ENCODE assay signal across 8 cellular contexts in the genomic region with DNA sequence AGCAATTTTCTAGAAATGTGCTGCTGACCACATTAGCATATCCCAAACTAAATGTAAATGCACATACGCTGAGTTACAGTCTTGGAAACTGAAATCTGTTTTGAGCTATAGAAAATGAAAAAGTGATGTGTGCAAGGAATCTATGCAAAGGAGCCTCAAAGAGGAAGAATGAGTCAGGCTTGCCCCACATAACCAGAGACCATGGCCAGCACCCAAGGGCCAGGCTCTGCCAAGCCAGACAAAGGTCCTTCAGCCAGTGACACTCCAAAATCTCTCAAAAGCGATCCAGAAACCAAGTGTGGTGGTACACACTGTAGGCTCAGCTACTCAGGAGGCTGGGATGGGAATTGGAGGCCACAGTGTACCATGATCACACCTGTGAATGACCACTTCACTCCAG.
DNase-seq lines count a peak whose midpoint lies in the region; ATAC-seq, FAIRE-seq and TF ChIP-seq lines count a peak whose summit lies in the region.

No MANE protein-coding gene starts in this region.

- peak in 3 of 4 donors; percentile 53 to 85 (median 81) for ATAC-seq in pancreas

- in situ Hi-C loops in brain microvascular endothelial cell (cut with HindIII; ENCODE audit: low pct_ligation_motif_present, low sequenced_read_pairs), result no loop called here
- in situ Hi-C loops in KBM-7 (cut with MboI; ENCODE audit: low pct_unique_long_range_greater_than_20kb, low sequenced_read_pairs), result no loop called here

- H3K4me1 ChIP-seq in pancreas, result peaks cover 0 to 8% (median 0%) of the 10 kb centered on the region in 3 donors

- peak; percentile 59 for DNase-seq in HCEC 1CT
- DNase-seq in NB4 (ENCODE audit: low read depth), result peak; percentile 77
- DNase-seq in brain microvascular endothelial cell, result peak; percentile 43
- DNase-seq in pancreas, result no peak
- no peak for DNase-seq in stimulated activated CD4-positive, alpha-beta T cell treated with anti-CD3 and anti-CD28 coated beads, Interleukin-12 subunit alpha, Interleukin-12 subunit beta, amount 100 ng/mL, for 4 hours
- DNase-seq in KBM-7, result no peak
- no peak for DNase-seq in epidermal melanocyte (ENCODE audit: insufficient read length, low spot score)

- H3K36me3 ChIP-seq in brain microvascular endothelial cell (replicated peaks) (no peaks in the 10 kb centered on the region), pancreas (no peaks in the 10 kb centered on the region)

- intact Hi-C loops in pancreas (cut with DNase I), result no loop called here

- FAIRE-seq in pancreas (lab: Jason Lieb, UNC), result no peak

- H3K27me3 ChIP-seq in brain microvascular endothelial cell (replicated peaks) (no peaks in the 10 kb centered on the region), pancreas (no peaks in the 10 kb centered on the region)

- 44 to 48% methylated on average over 2 of the region's 2 CpGs for WGBS in pancreas, 2 donors

- TF ChIP-seq CTCF in NB4 (IDR thresholded peaks at IDR 0.05; ENCODE audit: low read depth, low read length) (no peak), brain microvascular endothelial cell (IDR thresholded peaks at IDR 0.05; ENCODE audit: low read depth, low read length, missing control alignments) (no peak), pancreas (IDR thresholded peaks at IDR 0.05) (no peak)

- TF ChIP-seq POLR2A in GM18526 (IDR thresholded peaks at IDR 0.05; ENCODE audit: extremely low read depth, insufficient read length), result peak; percentile 32
- no peak for TF ChIP-seq POLR2A in NB4 (IDR thresholded peaks at IDR 0.05; ENCODE audit: extremely low read depth, insufficient read length)

- no peak overlapping the region for H3K27ac ChIP-seq in brain microvascular endothelial cell
- peak overlapping the region in 1 of 4 donors; percentile 2 for H3K27ac ChIP-seq in pancreas

- no peak overlapping the region for H3K4me3 ChIP-seq in NB4 (ENCODE audit: low read depth, low read length)
- no peak overlapping the region for H3K4me3 ChIP-seq in brain microvascular endothelial cell (ENCODE audit: low read depth, low read length)
- no peak overlapping the region for H3K4me3 ChIP-seq in pancreas

- no peaks in the 10 kb centered on the region for H3K9me3 ChIP-seq in pancreas

Comparison
In these comparisons a context has a peak if more than half of its experiments do, and no peak if none do; other contexts are left out.
1. DNase-seq: peak in HCEC 1CT (single experiment), NB4 (single experiment) and brain microvascular endothelial cell (single experiment); none in pancreas (0 of 6), stimulated activated CD4-positive, alpha-beta T cell treated with anti-CD3 and anti-CD28 coated beads, Interleukin-12 subunit alpha, Interleukin-12 subunit beta, amount 100 ng/mL, for 4 hours (single experiment), KBM-7 (single experiment) and epidermal melanocyte (single experiment).